Comparison of ENCODE assay signal across 24 cellular contexts in genomic region chr5:86403190-86403589, GRCh38.
DNase-seq lines count a peak whose midpoint lies in the region; ATAC-seq, FAIRE-seq and TF ChIP-seq lines count a peak whose summit lies in the region.
"Had no signal": no experiment of that assay in that cellular context is flagged by ENCODE, and none has a peak within 500 bp of the region (broad histone marks: within the 10 kb centered on the region; RNA-seq: fewer than 3 reads in every experiment).

No MANE protein-coding gene starts in this region.

- WGBS in HepG2 (ENCODE audit: low lambda C conversion rate) = 1% methylated on average over 2 of the region's 2 CpGs
- 69% methylated on average over 2 of the region's 2 CpGs for WGBS in right lobe of liver (ENCODE audit: insufficient coverage, low coverage, low lambda C conversion rate, missing lambda C conversion rate)
- 87% methylated on average over 2 of the region's 2 CpGs; no CpG with 5 or more reads in 1 of the 2 experiments for WGBS in H1 (ENCODE audit: extremely low coverage in 1 of 2, insufficient coverage in 1 of 2, insufficient read length in 1 of 2, insufficient replicate concordance in 2 of 2, low coverage in 1 of 2, low lambda C conversion rate in 2 of 2, missing lambda C conversion rate in 1 of 2), 2 experiments

- no peaks in the 10 kb centered on the region for H3K23me2 ChIP-seq in H1 (ENCODE audit: low read depth, low read length)

- H3K56ac ChIP-seq in H1 (replicated peaks; ENCODE audit: insufficient read length, low read depth, low read length) = no peak overlapping the region

- ATAC-seq in HepG2 = no peak
- ATAC-seq in right lobe of liver = no peak
- peak; percentile 12 for ATAC-seq in stimulated activated memory B cell treated with anti-CD40 and anti-IgM and Interleukin-4, amounts not matched to agents 10 μg/mL and 1 μg/mL and 100 μg/mL, for 72 hours
- ATAC-seq in GM18498 (IDR thresholded peaks at IDR 0.05; ENCODE audit: unreplicated experiment) = no peak
- no peak for ATAC-seq in HG02763 (IDR thresholded peaks at IDR 0.05; ENCODE audit: unreplicated experiment)
- ATAC-seq: CD8-positive, alpha-beta T cell had no signal

- H3K36me3 ChIP-seq in HepG2 (replicated peaks in 1 of 2; ENCODE audit: control insufficient read depth in 1 of 2, insufficient read depth in 2 of 2, low read length in 2 of 2) (no peaks in the 10 kb centered on the region), right lobe of liver (no peaks in the 10 kb centered on the region), SK-N-MC (ENCODE audit: insufficient read depth, low read length) (peaks cover 10% of the 10 kb centered on the region; the same call in 1 of the 2 replicates), H1 (ENCODE audit: control insufficient read depth in 2 of 4, insufficient read depth in 4 of 4, low read length in 3 of 4) (no peaks in the 10 kb centered on the region)
- H3K36me3 ChIP-seq: BLaER1 treated with 17β-estradiol and CSF1 and Interleukin-3, amounts not matched to agents 10 nM and 100 nM had no signal

- H2AFZ ChIP-seq in HepG2 (ENCODE audit: low read length) = no peak overlapping the region
- no peak overlapping the region for H2AFZ ChIP-seq in H1 (ENCODE audit: low read length)

- H3K27ac Mint-ChIP-seq in stimulated activated memory B cell treated with anti-CD40 and anti-IgM and Interleukin-4, amounts not matched to agents 10 μg/mL and 1 μg/mL and 100 μg/mL, for 72 hours = no peak overlapping the region
- H3K27ac Mint-ChIP-seq: B cell; CD4-positive, alpha-beta T cell; CD8-positive, alpha-beta T cell had no signal

- no peaks in the 10 kb centered on the region for H3K36me3 Mint-ChIP-seq in stimulated activated memory B cell treated with anti-CD40 and anti-IgM and Interleukin-4, amounts not matched to agents 10 μg/mL and 1 μg/mL and 100 μg/mL, for 72 hours
- H3K36me3 Mint-ChIP-seq: CD8-positive, alpha-beta T cell had no signal

- no peak overlapping the region for H3K4me2 ChIP-seq in HepG2 (ENCODE audit: low read depth, low read length)
- H3K4me2 ChIP-seq in H1 (ENCODE audit: insufficient read depth in 1 of 2, low read depth in 2 of 2, low read length in 2 of 2) = no peak overlapping the region
- H3K4me2 ChIP-seq: BLaER1 treated with 17β-estradiol and CSF1 and Interleukin-3, amounts not matched to agents 10 nM and 100 nM had no signal

- no TSS peak for BruUV-seq in HepG2 (replicated peaks; lab: Mats Ljungman, UMichigan)

- H3K4me3 Mint-ChIP-seq in stimulated activated memory B cell treated with anti-CD40 and anti-IgM and Interleukin-4, amounts not matched to agents 10 μg/mL and 1 μg/mL and 100 μg/mL, for 72 hours = no peak overlapping the region
- H3K4me3 Mint-ChIP-seq: B cell; CD4-positive, alpha-beta T cell; CD8-positive, alpha-beta T cell had no signal

- H3K4me1 Mint-ChIP-seq in stimulated activated memory B cell treated with anti-CD40 and anti-IgM and Interleukin-4, amounts not matched to agents 10 μg/mL and 1 μg/mL and 100 μg/mL, for 72 hours = no peaks in the 10 kb centered on the region
- H3K4me1 Mint-ChIP-seq: B cell had no signal

- H4K8ac ChIP-seq in H1 (ENCODE audit: extremely low read depth, insufficient read depth, low read length) = no peak overlapping the region

- H3K27ac ChIP-seq in HepG2 (ENCODE audit: extremely low read length, insufficient read depth, low read length) (no peak overlapping the region), right lobe of liver (no peak overlapping the region), SK-N-MC (peak overlapping the region; percentile 51; the same call in 1 of the 2 replicates), H1 (ENCODE audit: low read depth, low read length) (no peak overlapping the region)
- H3K27ac ChIP-seq: 22Rv1; BLaER1 treated with 17β-estradiol and CSF1 and Interleukin-3, amounts not matched to agents 10 nM and 100 nM; C4-2B had no signal

- DNase-seq in HepG2 (ENCODE audit: low spot score) (no peak), right lobe of liver (no peak), SK-N-MC (ENCODE audit: low read depth, low spot score) (no peak), H1 (ENCODE audit: low read depth in 1 of 2, low spot score in 2 of 2) (no peak), GM13976 (ENCODE audit: low spot score) (no peak)
- DNase-seq: AML-193; Caco-2; Calu3; CD4-positive, alpha-beta T cell; CD8-positive, alpha-beta T cell; DMS79 treated with DMSO at 0.1 percent for 48 hours; GF-D8 had no signal

- H3K9me3 Mint-ChIP-seq in stimulated activated memory B cell treated with anti-CD40 and anti-IgM and Interleukin-4, amounts not matched to agents 10 μg/mL and 1 μg/mL and 100 μg/mL, for 72 hours = no peaks in the 10 kb centered on the region
- H3K9me3 Mint-ChIP-seq: CD4-positive, alpha-beta T cell; CD8-positive, alpha-beta T cell had no signal

- H3K79me2 ChIP-seq in HepG2 (ENCODE audit: insufficient read depth, low read length) (no peaks in the 10 kb centered on the region), H1 (ENCODE audit: control insufficient read depth in 1 of 2, insufficient read depth in 2 of 2, low read length in 2 of 2) (no peaks in the 10 kb centered on the region)

- no peak overlapping the region for H4K91ac ChIP-seq in H1 (replicated peaks; ENCODE audit: insufficient read length, low read length)

- no peak overlapping the region for H2BK5ac ChIP-seq in H1 (ENCODE audit: low read depth, low read length)

- H2BK20ac ChIP-seq in H1 (ENCODE audit: low read length) = no peak overlapping the region

- H3K27me3 ChIP-seq in HepG2 (ENCODE audit: control insufficient read depth in 1 of 2, insufficient read depth in 2 of 2, low read length in 2 of 2) = no peaks in the 10 kb centered on the region
- H3K27me3 ChIP-seq in right lobe of liver = no peaks in the 10 kb centered on the region
- H3K27me3 ChIP-seq in H1 (replicated peaks in 1 of 4; ENCODE audit: control insufficient read depth in 3 of 4, extremely low read depth in 1 of 4, insufficient read depth in 3 of 4, low read length in 3 of 4) = no peaks in the 10 kb centered on the region
- H3K27me3 ChIP-seq: BLaER1 treated with 17β-estradiol and CSF1 and Interleukin-3, amounts not matched to agents 10 nM and 100 nM had no signal

- H3K4ac ChIP-seq in H1 (replicated peaks; ENCODE audit: insufficient read length, low read depth, low read length) = no peak overlapping the region

- TF ChIP-seq EP300 in HepG2 (IDR thresholded peaks at IDR 0.05; ENCODE audit: low read depth in 2 of 2, low read length in 2 of 2) (no peak), HepG2 (CRISPR knock-in tag; IDR thresholded peaks at IDR 0.05; ENCODE audit: borderline replicate concordance) (no peak), H1 (IDR thresholded peaks at IDR 0.05; ENCODE audit: borderline replicate concordance in 1 of 2, low read depth in 2 of 2, low read length in 2 of 2) (no peak)

- no peak overlapping the region for H3K18ac ChIP-seq in H1 (ENCODE audit: extremely low read depth, low read length)

- H2BK12ac ChIP-seq in H1 (ENCODE audit: low read depth, low read length) = no peak overlapping the region

- no peak for TF ChIP-seq RAD21 in HepG2 (CRISPR knock-in tag; IDR thresholded peaks at IDR 0.05)
- no peak for TF ChIP-seq RAD21 in H1 (IDR thresholded peaks at IDR 0.05 in 1 of 2, conservative IDR thresholded peaks at IDR 0.05 in 1 of 2; ENCODE audit: low read depth in 2 of 2, low read length in 2 of 2)

- in situ Hi-C loops in HepG2 (cut with HindIII; ENCODE audit: extremely low pct_ligation_motif_present, low pct_unique_long_range_greater_than_20kb) = no loop called here
- in situ Hi-C loops in GM13976 (cut with MboI; ENCODE audit: low sequenced_read_pairs, unreplicated experiment) = no loop called here

- intact Hi-C loops in HepG2 (cut with micrococcal nuclease; ENCODE audit: unreplicated experiment) = no loop called here
- intact Hi-C loops in right lobe of liver (cut with DNase I) = no loop called here

- no peak overlapping the region for H2AK5ac ChIP-seq in H1 (ENCODE audit: low read depth, low read length)

- no peaks in the 10 kb centered on the region for H3K79me1 ChIP-seq in H1 (ENCODE audit: low read depth, low read length)

- no peak overlapping the region for H3K9ac ChIP-seq in HepG2 (ENCODE audit: insufficient read depth, low read depth, low read length)
- no peak overlapping the region for H3K9ac ChIP-seq in SK-N-MC (ENCODE audit: insufficient read length)
- no peak overlapping the region for H3K9ac ChIP-seq in H1 (replicated peaks in 1 of 4; ENCODE audit: extremely low read depth in 1 of 4, low read depth in 3 of 4, low read length in 3 of 4)
- H3K9ac ChIP-seq: BLaER1 treated with 17β-estradiol and CSF1 and Interleukin-3, amounts not matched to agents 10 nM and 100 nM had no signal

- no peak overlapping the region for H4K5ac ChIP-seq in H1 (ENCODE audit: insufficient read length, low read depth, low read length)

- H3K4me3 ChIP-seq in HepG2 (replicated peaks in 1 of 3; ENCODE audit: insufficient read depth in 1 of 3, low read depth in 2 of 3, low read length in 3 of 3) (no peak overlapping the region), right lobe of liver (no peak overlapping the region), SK-N-MC (no peak overlapping the region), H1 (ENCODE audit: extremely low read depth in 1 of 4, insufficient read depth in 2 of 4, low read depth in 3 of 4, low read length in 4 of 4) (no peak overlapping the region)
- H3K4me3 ChIP-seq: BLaER1 treated with 17β-estradiol and CSF1 and Interleukin-3, amounts not matched to agents 10 nM and 100 nM had no signal

- H3K4me1 ChIP-seq in HepG2 (ENCODE audit: insufficient read depth, low read length) (no peaks in the 10 kb centered on the region), right lobe of liver (no peaks in the 10 kb centered on the region), H1 (replicated peaks in 1 of 4; ENCODE audit: control insufficient read depth in 3 of 4, insufficient read depth in 4 of 4, low read length in 3 of 4) (no peaks in the 10 kb centered on the region)
- H3K4me1 ChIP-seq: BLaER1 treated with 17β-estradiol and CSF1 and Interleukin-3, amounts not matched to agents 10 nM and 100 nM; Caco-2 had no signal

- CTCF ChIA-PET in HepG2 (lab: Yijun Ruan, JAX; ENCODE audit: low intra/inter-chr PET ratio, low total read pairs) = no interaction called here
- CTCF ChIA-PET in H1 (lab: Charles Lee; ENCODE audit: partially characterized antibody) = no interaction called here

- no peak overlapping the region for H3K23ac ChIP-seq in H1 (ENCODE audit: insufficient read length)

- H2BK120ac ChIP-seq in H1 (replicated peaks; ENCODE audit: low read depth, low read length) = no peak overlapping the region

- no peak overlapping the region for H2BK15ac ChIP-seq in H1 (ENCODE audit: low read length)

- TF ChIP-seq POLR2A in HepG2 (IDR thresholded peaks at IDR 0.05; ENCODE audit: insufficient read depth in 1 of 2, low read depth in 2 of 2, low read length in 2 of 2) (no peak), right lobe of liver (IDR thresholded peaks at IDR 0.05) (no peak), H1 (IDR thresholded peaks at IDR 0.05; ENCODE audit: control extremely low read depth in 1 of 2, low read depth in 2 of 2, low read length in 2 of 2) (no peak)

- FAIRE-seq in HepG2 (lab: Jason Lieb, UNC) (no peak), H1 (lab: Jason Lieb, UNC) (no peak)
- FAIRE-seq: A204.1, D721Med, G401.6, GM12891, GM19239 had no signal

- no peaks in the 10 kb centered on the region for H4K20me1 ChIP-seq in HepG2 (ENCODE audit: insufficient read depth, low read length)
- no peaks in the 10 kb centered on the region for H4K20me1 ChIP-seq in H1 (replicated peaks in 1 of 2; ENCODE audit: control insufficient read depth in 1 of 2, insufficient read depth in 2 of 2, low read length in 2 of 2)
- H4K20me1 ChIP-seq: BLaER1 treated with 17β-estradiol and CSF1 and Interleukin-3, amounts not matched to agents 10 nM and 100 nM had no signal

- POLR2A ChIA-PET in HepG2 (lab: Yijun Ruan, JAX) = no interaction called here
- POLR2A ChIA-PET in H1 (lab: Charles Lee; ENCODE audit: partially characterized antibody) = no interaction called here

- no peaks in the 10 kb centered on the region for H3K27me3 Mint-ChIP-seq in stimulated activated memory B cell treated with anti-CD40 and anti-IgM and Interleukin-4, amounts not matched to agents 10 μg/mL and 1 μg/mL and 100 μg/mL, for 72 hours
- H3K27me3 Mint-ChIP-seq: B cell; CD4-positive, alpha-beta T cell had no signal

- TF ChIP-seq CTCF in HepG2 (CRISPR knock-in tag; IDR thresholded peaks at IDR 0.05) = no peak
- TF ChIP-seq CTCF in right lobe of liver (IDR thresholded peaks at IDR 0.05) = no peak
- TF ChIP-seq CTCF in H1 (IDR thresholded peaks at IDR 0.05; ENCODE audit: control extremely low read depth in 1 of 3, insufficient read depth in 1 of 3, low read depth in 1 of 3, low read length in 3 of 3) = no peak
- TF ChIP-seq CTCF in GM13976 (IDR thresholded peaks at IDR 0.05; ENCODE audit: borderline replicate concordance, control extremely low read depth, extremely low read depth, insufficient read depth, missing control alignments) = no peak

- no peaks in the 10 kb centered on the region for H3K9me3 ChIP-seq in HepG2 (ENCODE audit: low read length)
- H3K9me3 ChIP-seq in right lobe of liver = no peaks in the 10 kb centered on the region
- no peaks in the 10 kb centered on the region; the same call in 1 of the 2 replicates for H3K9me3 ChIP-seq in SK-N-MC (ENCODE audit: low read depth, low read length)
- no peaks in the 10 kb centered on the region for H3K9me3 ChIP-seq in H1 (ENCODE audit: insufficient read depth in 2 of 2, low read depth in 1 of 2, low read length in 1 of 2)
- H3K9me3 ChIP-seq: BLaER1 treated with 17β-estradiol and CSF1 and Interleukin-3, amounts not matched to agents 10 nM and 100 nM; Caco-2 had no signal

- no peak overlapping the region for H3K14ac ChIP-seq in H1 (ENCODE audit: insufficient read length)
